In genomic region chr4:44038811-44039210, GRCh38 we compare ENCODE assay signal across 3 cellular contexts.
"Had no signal": no experiment of that assay in that cellular context is flagged by ENCODE, and none has a peak within 500 bp of the region (broad histone marks: within the 10 kb centered on the region; RNA-seq: fewer than 3 reads in every experiment).

No MANE protein-coding gene starts in this region.

- DNase-seq: GDM1, GF-D8 had no signal

- ATAC-seq: GM12878 had no signal

- H3K4me3 ChIP-seq: GM12878 had no signal
